ENCODE assay signal across 1 cellular context in genomic region chr1:89994805-89995594, GRCh38.
TF ChIP-seq lines count a peak whose summit lies in the region.

A gene with protein sequence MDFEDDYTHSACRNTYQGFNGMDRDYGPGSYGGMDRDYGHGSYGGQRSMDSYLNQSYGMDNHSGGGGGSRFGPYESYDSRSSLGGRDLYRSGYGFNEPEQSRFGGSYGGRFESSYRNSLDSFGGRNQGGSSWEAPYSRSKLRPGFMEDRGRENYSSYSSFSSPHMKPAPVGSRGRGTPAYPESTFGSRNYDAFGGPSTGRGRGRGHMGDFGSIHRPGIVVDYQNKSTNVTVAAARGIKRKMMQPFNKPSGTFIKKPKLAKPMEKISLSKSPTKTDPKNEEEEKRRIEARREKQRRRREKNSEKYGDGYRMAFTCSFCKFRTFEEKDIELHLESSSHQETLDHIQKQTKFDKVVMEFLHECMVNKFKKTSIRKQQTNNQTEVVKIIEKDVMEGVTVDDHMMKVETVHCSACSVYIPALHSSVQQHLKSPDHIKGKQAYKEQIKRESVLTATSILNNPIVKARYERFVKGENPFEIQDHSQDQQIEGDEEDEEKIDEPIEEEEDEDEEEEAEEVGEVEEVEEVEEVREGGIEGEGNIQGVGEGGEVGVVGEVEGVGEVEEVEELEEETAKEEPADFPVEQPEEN (plus strand): TSS chr1:89995110. CDS start chr1:89995258, 148 bp downstream.

TF ChIP-seq in HepG2, 621 proteins besides CTCF, POLR2A, EP300 and RAD21 (continued from another document and continues in another):
- TF ChIP-seq ZNF350 (CRISPR knock-in tag; IDR thresholded peaks at IDR 0.05; ENCODE audit: borderline replicate concordance, low read depth) (0 out of 2 replicates have a peak, but pooled peaks have one; percentile 57), ZNF83 (CRISPR knock-in tag; IDR thresholded peaks at IDR 0.05; ENCODE audit: borderline replicate concordance) (peak; percentile 69; the same call in 1 of the 2 replicates), TBP (CRISPR knock-in tag; IDR thresholded peaks at IDR 0.05) (no peak), ZNF446 (CRISPR knock-in tag; IDR thresholded peaks at IDR 0.05) (no peak), NFE2L1 (CRISPR knock-in tag; IDR thresholded peaks at IDR 0.05; ENCODE audit: borderline replicate concordance) (no peak), ZNF3 (CRISPR knock-in tag; IDR thresholded peaks at IDR 0.05) (no peak), ZFP82 (CRISPR knock-in tag; IDR thresholded peaks at IDR 0.05; ENCODE audit: borderline replicate concordance) (peak; percentile 79; the same call in 1 of the 2 replicates), HHEX (CRISPR knock-in tag; IDR thresholded peaks at IDR 0.05) (no peak), CBX5 (CRISPR knock-in tag; IDR thresholded peaks at IDR 0.05; ENCODE audit: borderline replicate concordance) (no peak), MIXL1 (CRISPR knock-in tag; IDR thresholded peaks at IDR 0.05) (no peak; the same call in 1 of the 2 replicates), MXD4 (CRISPR knock-in tag; IDR thresholded peaks at IDR 0.05) (peak; percentile 84), NFKB2 (CRISPR knock-in tag; IDR thresholded peaks at IDR 0.05; ENCODE audit: borderline replicate concordance) (0 out of 2 replicates have a peak, but pooled peaks have one; percentile 86), HES4 (CRISPR knock-in tag; IDR thresholded peaks at IDR 0.05; ENCODE audit: borderline replicate concordance) (no peak; the same call in 1 of the 2 replicates), BRCA1 (CRISPR knock-in tag; IDR thresholded peaks at IDR 0.05) (no peak), RBFOX2 (IDR thresholded peaks at IDR 0.05; ENCODE audit: low read depth, low read length) (peak; percentile 99), JDP2 (CRISPR knock-in tag; IDR thresholded peaks at IDR 0.05; ENCODE audit: borderline replicate concordance) (peak; percentile 55; the same call in 1 of the 2 replicates), KAT7 (CRISPR knock-in tag; IDR thresholded peaks at IDR 0.05; ENCODE audit: borderline replicate concordance) (peak; percentile 96; the same call in 1 of the 2 replicates), ZGPAT (CRISPR knock-in tag; IDR thresholded peaks at IDR 0.05) (peak; percentile 82), PPARG (CRISPR knock-in tag; conservative IDR thresholded peaks at IDR 0.05) (peak; percentile 43; the same call in 1 of the 2 replicates), ZNF451 (CRISPR knock-in tag; IDR thresholded peaks at IDR 0.05) (peak; percentile 88), SSRP1 (CRISPR knock-in tag; IDR thresholded peaks at IDR 0.05) (no peak), ZNF780A (CRISPR knock-in tag; IDR thresholded peaks at IDR 0.05) (peak; percentile 82; the same call in 1 of the 2 replicates), ZFP36 (IDR thresholded peaks at IDR 0.05; ENCODE audit: borderline replicate concordance, low read depth, low read length, partially characterized antibody) (no peak), ZNF772 (CRISPR knock-in tag; IDR thresholded peaks at IDR 0.05) (peak; percentile 80; the same call in 1 of the 2 replicates), ZNF333 (CRISPR knock-in tag; IDR thresholded peaks at IDR 0.05; ENCODE audit: borderline replicate concordance) (peak; percentile 63; the same call in 1 of the 2 replicates), EEA1 (CRISPR knock-in tag; IDR thresholded peaks at IDR 0.05; ENCODE audit: borderline replicate concordance) (peak; percentile 71; the same call in 1 of the 2 replicates), ZNF883 (CRISPR knock-in tag; IDR thresholded peaks at IDR 0.05; ENCODE audit: not compliant biosample characterization) (peak; percentile 96), CBFB (CRISPR knock-in tag; IDR thresholded peaks at IDR 0.05) (0 out of 2 replicates have a peak, but pooled peaks have one; percentile 64), ARID4A (CRISPR knock-in tag; IDR thresholded peaks at IDR 0.05; ENCODE audit: borderline replicate concordance) (peak; percentile 93), NPAS2 (CRISPR knock-in tag; IDR thresholded peaks at IDR 0.05; ENCODE audit: borderline replicate concordance) (no peak), MEF2D (CRISPR knock-in tag; IDR thresholded peaks at IDR 0.05) (no peak), ZNF562 (CRISPR knock-in tag; IDR thresholded peaks at IDR 0.05; ENCODE audit: borderline replicate concordance) (no peak), ZBTB8A (CRISPR knock-in tag; IDR thresholded peaks at IDR 0.05; ENCODE audit: borderline replicate concordance, low read depth) (peak; percentile 66; the same call in 1 of the 2 replicates), HMG20A (CRISPR knock-in tag; IDR thresholded peaks at IDR 0.05; ENCODE audit: borderline replicate concordance) (0 out of 2 replicates have a peak, but pooled peaks have one; percentile 15), SRY (CRISPR knock-in tag; IDR thresholded peaks at IDR 0.05) (peak; percentile 94; the same call in 1 of the 2 replicates), ARID3A (IDR thresholded peaks at IDR 0.05; ENCODE audit: low read depth, low read length) (no peak), ZNF441 (CRISPR knock-in tag; IDR thresholded peaks at IDR 0.05; ENCODE audit: borderline replicate concordance) (peak; percentile 87; the same call in 1 of the 2 replicates), ZNF710 (CRISPR knock-in tag; IDR thresholded peaks at IDR 0.05; ENCODE audit: borderline replicate concordance) (0 out of 2 replicates have a peak, but pooled peaks have one; percentile 41), DMAP1 (CRISPR knock-in tag; IDR thresholded peaks at IDR 0.05) (peak; percentile 85)
- TF ChIP-seq, protein P1, sequence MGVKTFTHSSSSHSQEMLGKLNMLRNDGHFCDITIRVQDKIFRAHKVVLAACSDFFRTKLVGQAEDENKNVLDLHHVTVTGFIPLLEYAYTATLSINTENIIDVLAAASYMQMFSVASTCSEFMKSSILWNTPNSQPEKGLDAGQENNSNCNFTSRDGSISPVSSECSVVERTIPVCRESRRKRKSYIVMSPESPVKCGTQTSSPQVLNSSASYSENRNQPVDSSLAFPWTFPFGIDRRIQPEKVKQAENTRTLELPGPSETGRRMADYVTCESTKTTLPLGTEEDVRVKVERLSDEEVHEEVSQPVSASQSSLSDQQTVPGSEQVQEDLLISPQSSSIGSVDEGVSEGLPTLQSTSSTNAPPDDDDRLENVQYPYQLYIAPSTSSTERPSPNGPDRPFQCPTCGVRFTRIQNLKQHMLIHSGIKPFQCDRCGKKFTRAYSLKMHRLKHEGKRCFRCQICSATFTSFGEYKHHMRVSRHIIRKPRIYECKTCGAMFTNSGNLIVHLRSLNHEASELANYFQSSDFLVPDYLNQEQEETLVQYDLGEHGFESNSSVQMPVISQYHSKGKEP (CRISPR knock-in tag; IDR thresholded peaks at IDR 0.05): no peak; the same call in 1 of the 2 replicates
- TF ChIP-seq, protein P2, sequence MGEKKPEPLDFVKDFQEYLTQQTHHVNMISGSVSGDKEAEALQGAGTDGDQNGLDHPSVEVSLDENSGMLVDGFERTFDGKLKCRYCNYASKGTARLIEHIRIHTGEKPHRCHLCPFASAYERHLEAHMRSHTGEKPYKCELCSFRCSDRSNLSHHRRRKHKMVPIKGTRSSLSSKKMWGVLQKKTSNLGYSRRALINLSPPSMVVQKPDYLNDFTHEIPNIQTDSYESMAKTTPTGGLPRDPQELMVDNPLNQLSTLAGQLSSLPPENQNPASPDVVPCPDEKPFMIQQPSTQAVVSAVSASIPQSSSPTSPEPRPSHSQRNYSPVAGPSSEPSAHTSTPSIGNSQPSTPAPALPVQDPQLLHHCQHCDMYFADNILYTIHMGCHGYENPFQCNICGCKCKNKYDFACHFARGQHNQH (CRISPR knock-in tag; IDR thresholded peaks at IDR 0.05): peak; percentile 15; the same call in 1 of the 2 replicates
- TF ChIP-seq, protein P3, sequence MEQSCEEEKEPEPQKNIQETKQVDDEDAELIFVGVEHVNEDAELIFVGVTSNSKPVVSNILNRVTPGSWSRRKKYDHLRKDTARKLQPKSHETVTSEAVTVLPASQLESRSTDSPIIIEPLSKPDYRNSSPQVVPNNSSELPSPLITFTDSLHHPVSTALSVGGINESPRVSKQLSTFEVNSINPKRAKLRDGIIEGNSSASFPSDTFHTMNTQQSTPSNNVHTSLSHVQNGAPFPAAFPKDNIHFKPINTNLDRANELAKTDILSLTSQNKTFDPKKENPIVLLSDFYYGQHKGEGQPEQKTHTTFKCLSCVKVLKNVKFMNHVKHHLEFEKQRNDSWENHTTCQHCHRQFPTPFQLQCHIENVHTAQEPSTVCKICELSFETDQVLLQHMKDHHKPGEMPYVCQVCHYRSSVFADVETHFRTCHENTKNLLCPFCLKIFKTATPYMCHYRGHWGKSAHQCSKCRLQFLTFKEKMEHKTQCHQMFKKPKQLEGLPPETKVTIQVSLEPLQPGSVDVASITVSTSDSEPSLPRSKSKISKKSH (CRISPR knock-in tag; IDR thresholded peaks at IDR 0.05; ENCODE audit: borderline replicate concordance): peak; percentile 44
- TF ChIP-seq, protein P4, sequence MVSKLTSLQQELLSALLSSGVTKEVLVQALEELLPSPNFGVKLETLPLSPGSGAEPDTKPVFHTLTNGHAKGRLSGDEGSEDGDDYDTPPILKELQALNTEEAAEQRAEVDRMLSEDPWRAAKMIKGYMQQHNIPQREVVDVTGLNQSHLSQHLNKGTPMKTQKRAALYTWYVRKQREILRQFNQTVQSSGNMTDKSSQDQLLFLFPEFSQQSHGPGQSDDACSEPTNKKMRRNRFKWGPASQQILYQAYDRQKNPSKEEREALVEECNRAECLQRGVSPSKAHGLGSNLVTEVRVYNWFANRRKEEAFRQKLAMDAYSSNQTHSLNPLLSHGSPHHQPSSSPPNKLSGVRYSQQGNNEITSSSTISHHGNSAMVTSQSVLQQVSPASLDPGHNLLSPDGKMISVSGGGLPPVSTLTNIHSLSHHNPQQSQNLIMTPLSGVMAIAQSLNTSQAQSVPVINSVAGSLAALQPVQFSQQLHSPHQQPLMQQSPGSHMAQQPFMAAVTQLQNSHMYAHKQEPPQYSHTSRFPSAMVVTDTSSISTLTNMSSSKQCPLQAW (CRISPR knock-in tag; IDR thresholded peaks at IDR 0.05): no peak
